ENCODE assay signal across 10 cellular contexts in the genomic region with DNA sequence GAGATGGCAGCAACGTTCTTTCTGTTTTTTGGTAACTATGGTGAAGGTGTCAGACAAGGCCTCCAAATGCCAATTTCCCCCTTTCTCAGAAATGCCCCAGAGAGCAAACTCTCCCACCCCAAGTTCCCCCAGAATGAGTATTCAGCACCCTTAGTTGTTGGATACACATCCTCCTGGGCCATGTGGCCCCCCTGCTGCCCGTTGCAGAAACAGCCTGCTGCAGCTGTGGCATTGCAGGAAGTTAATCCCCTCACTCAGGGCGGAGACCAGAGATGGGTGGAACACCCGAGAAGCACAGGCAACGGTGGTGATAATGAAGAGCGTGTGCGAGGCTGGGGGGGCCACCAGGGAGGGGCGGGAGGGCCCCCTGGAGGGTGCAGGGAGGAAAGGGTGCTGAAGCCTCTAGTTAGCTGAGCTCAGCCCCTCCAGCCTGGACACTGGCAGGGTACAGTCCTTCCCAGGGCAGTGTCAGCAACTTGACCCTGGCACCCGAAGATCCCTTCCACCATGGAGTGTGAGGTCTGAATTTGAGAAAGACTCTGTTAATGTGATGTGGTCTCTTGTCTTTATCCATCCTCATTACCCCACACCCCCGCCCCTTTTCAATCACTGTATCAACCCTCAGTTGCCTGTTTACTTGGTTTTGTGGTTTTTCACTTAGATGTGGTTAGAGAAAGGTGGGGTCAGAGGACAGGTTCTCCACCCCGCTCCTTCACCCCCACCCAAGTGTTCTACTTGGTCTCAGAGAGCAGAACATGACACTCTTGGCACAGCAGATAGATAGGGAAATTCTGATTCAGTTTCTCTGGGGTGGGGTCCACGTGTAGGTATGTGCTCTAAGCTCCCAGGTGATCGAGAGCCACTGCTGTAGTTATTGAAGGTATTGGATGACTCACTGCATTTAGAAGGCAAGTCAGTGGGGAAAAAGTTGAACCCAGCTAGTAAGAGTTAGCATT.
A peak's percentile ranks its signal among the peaks of the same experiment; 100 is the strongest.
DNase-seq lines count a peak whose midpoint lies in the region; ATAC-seq and TF ChIP-seq lines count a peak whose summit lies in the region.
"Had no signal": no experiment of that assay in that cellular context is flagged by ENCODE, and none has a peak within 500 bp of the region (broad histone marks: within the 10 kb centered on the region; RNA-seq: fewer than 3 reads in every experiment).

No MANE protein-coding gene starts in this region.

- H3K27ac Mint-ChIP-seq in stimulated activated naive CD8-positive, alpha-beta T cell treated with anti-CD3 and anti-CD28 coated beads, Interleukin-15, Interleukin-2, amounts not matched to agents 100 ng/mL and 50 ng/mL, for 24 hours = peak overlapping the region; percentile 87
- H3K27ac Mint-ChIP-seq: dendritic cell treated with granulocyte-macrophage colony-stimulating factor and Interleukin-4, amounts not matched to agents 40 ng/mL and 50 ng/mL, for 4 days; HFFc6 had no signal

- H3K4me3 ChIP-seq in fibroblast of villous mesenchyme (ENCODE audit: low read depth, low read length) = no peak overlapping the region

- peak overlapping the region; percentile 69 for H3K4me3 Mint-ChIP-seq in stimulated activated naive CD8-positive, alpha-beta T cell treated with anti-CD3 and anti-CD28 coated beads, Interleukin-15, Interleukin-2, amounts not matched to agents 100 ng/mL and 50 ng/mL, for 24 hours
- H3K4me3 Mint-ChIP-seq: dendritic cell treated with granulocyte-macrophage colony-stimulating factor and Interleukin-4, amounts not matched to agents 40 ng/mL and 50 ng/mL, for 4 days; HFFc6 had no signal

- peak; percentile 73 for DNase-seq in NK-92 treated with Interleukin-12 subunit alpha and Interleukin-12 subunit beta, amount 100 ng/mL, for 24 hours (lab: John Stamatoyannopoulos, UW)
- DNase-seq in NK-92 (lab: John Stamatoyannopoulos, UW; ENCODE audit: unreplicated experiment) = no peak
- DNase-seq in activated T-cell treated with anti-CD3 and anti-CD28 coated beads for 1 hour (ENCODE audit: low read depth) = peak; percentile 37
- peak; percentile 37 for DNase-seq in fibroblast of villous mesenchyme (ENCODE audit: low read depth)
- no peak for DNase-seq in NCI-H1092 (lab: John Stamatoyannopoulos, UW)
- DNase-seq: HFFc6 had no signal

- H3K36me3 Mint-ChIP-seq in stimulated activated naive CD8-positive, alpha-beta T cell treated with anti-CD3 and anti-CD28 coated beads, Interleukin-15, Interleukin-2, amounts not matched to agents 100 ng/mL and 50 ng/mL, for 24 hours (ENCODE audit: low read depth) = peaks cover under 1% of the 10 kb centered on the region

- no peaks in the 10 kb centered on the region for H3K9me3 Mint-ChIP-seq in stimulated activated naive CD8-positive, alpha-beta T cell treated with anti-CD3 and anti-CD28 coated beads, Interleukin-15, Interleukin-2, amounts not matched to agents 100 ng/mL and 50 ng/mL, for 24 hours
- H3K9me3 Mint-ChIP-seq: dendritic cell treated with granulocyte-macrophage colony-stimulating factor and Interleukin-4, amounts not matched to agents 40 ng/mL and 50 ng/mL, for 4 days had no signal

- ATAC-seq in GM18511 (IDR thresholded peaks at IDR 0.05; ENCODE audit: unreplicated experiment) (no peak), HG03135 (IDR thresholded peaks at IDR 0.05; ENCODE audit: unreplicated experiment) (no peak)

- no peak for TF ChIP-seq CTCF in fibroblast of villous mesenchyme (IDR thresholded peaks at IDR 0.05; ENCODE audit: insufficient read depth, low read depth, low read length)

- H3K27me3 Mint-ChIP-seq in stimulated activated naive CD8-positive, alpha-beta T cell treated with anti-CD3 and anti-CD28 coated beads, Interleukin-15, Interleukin-2, amounts not matched to agents 100 ng/mL and 50 ng/mL, for 24 hours = no peaks in the 10 kb centered on the region
- H3K27me3 Mint-ChIP-seq: dendritic cell treated with granulocyte-macrophage colony-stimulating factor and Interleukin-4, amounts not matched to agents 40 ng/mL and 50 ng/mL, for 4 days had no signal

- peaks cover 75% of the 10 kb centered on the region for H3K4me1 Mint-ChIP-seq in stimulated activated naive CD8-positive, alpha-beta T cell treated with anti-CD3 and anti-CD28 coated beads, Interleukin-15, Interleukin-2, amounts not matched to agents 100 ng/mL and 50 ng/mL, for 24 hours (ENCODE audit: low read depth)

Comparison
In these comparisons a context has a peak if more than half of its experiments do, and no peak if none do; other contexts are left out.
1. DNase-seq: peak in NK-92 treated with Interleukin-12 subunit alpha and Interleukin-12 subunit beta, amount 100 ng/mL, for 24 hours (single experiment), activated T-cell treated with anti-CD3 and anti-CD28 coated beads for 1 hour (single experiment) and fibroblast of villous mesenchyme (single experiment); none in NK-92 (single experiment) and NCI-H1092 (single experiment).